Comparison of ENCODE assay signal across 9 cellular contexts in genomic region chr7:151197932-151198331, GRCh38. TPM values are rescaled to one million over a fixed set of nuclear protein-coding genes. Genes with fewer than 3 reads are reported as not detected.
"Had no signal": no experiment of that assay in that cellular context is flagged by ENCODE, and none has a peak within 500 bp of the region (broad histone marks: within the 10 kb centered on the region; RNA-seq: fewer than 3 reads in every experiment).

No MANE protein-coding gene starts in this region.

- DNase-seq: GDM1, GF-D8 had no signal

- ATAC-seq: GM12878 had no signal

- H3K4me3 ChIP-seq: GM12878 had no signal

- FAIRE-seq: G401.6, GM12878, GM12891, GM12892, GM18507, GM19239 had no signal

RNA-seq across cellular contexts. Expression of gene ASB10, which starts 10.9 kb away (rescaled TPM):
- total RNA-seq: G401, GM12878 had no signal
- polyA plus RNA-seq: GM12878 had no signal

RNA-seq across cellular contexts. Expression of gene H2BK1, which starts 12.4 kb away (rescaled TPM):
- total RNA-seq: G401 had no signal
- polyA plus RNA-seq: GM12878 had no signal

RNA-seq across cellular contexts. Expression of gene GBX1, which starts 30.4 kb away (rescaled TPM):
- total RNA-seq: G401, GM12878 had no signal
- polyA plus RNA-seq: GM12878 had no signal
